Comparison of ENCODE assay signal across 15 cellular contexts in the genomic region with DNA sequence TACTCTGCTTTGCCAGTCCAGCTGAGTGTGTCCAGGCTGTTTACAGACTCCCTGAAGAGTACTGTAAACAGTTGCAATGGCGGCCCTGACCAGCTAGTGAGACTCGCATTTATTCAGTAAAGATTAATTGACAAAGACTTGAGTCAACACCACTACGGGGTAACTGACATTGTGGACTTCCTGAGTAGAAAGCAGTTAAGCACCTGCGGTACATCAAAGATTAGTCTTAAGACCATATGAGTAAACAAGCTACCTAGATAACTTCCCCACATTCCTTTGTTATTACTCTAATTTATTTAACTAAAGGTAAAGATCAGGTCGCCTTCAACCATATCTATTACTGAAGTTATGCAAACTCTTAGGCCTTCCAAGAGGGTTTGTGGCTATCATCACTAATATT. TPM values are rescaled to one million over a fixed set of nuclear protein-coding genes. Genes with fewer than 3 reads are reported as not detected.
DNase-seq lines count a peak whose midpoint lies in the region; ATAC-seq and TF ChIP-seq lines count a peak whose summit lies in the region.
"Had no signal": no experiment of that assay in that cellular context is flagged by ENCODE, and none has a peak within 500 bp of the region (broad histone marks: within the 10 kb centered on the region; RNA-seq: fewer than 3 reads in every experiment).

No MANE protein-coding gene starts in this region.

- intact Hi-C loops in HCT116 (cut with micrococcal nuclease), result no loop called here
- intact Hi-C loops in Panc1 (cut with micrococcal nuclease; ENCODE audit: unreplicated experiment), result no loop called here

- peak overlapping the region; percentile 68 for H3K4me2 ChIP-seq in HCT116 (ENCODE audit: low read length)

- H3K79me2 ChIP-seq in HCT116 (ENCODE audit: insufficient read depth, low read length), result no peaks in the 10 kb centered on the region

- H2AFZ ChIP-seq in HCT116 (ENCODE audit: low read depth, low read length, poor library complexity, severe bottlenecking), result no peak overlapping the region

- in situ Hi-C loops in Panc1 (cut with HindIII; ENCODE audit: low pct_unique_long_range_greater_than_20kb, low sequenced_read_pairs), result no loop called here

- TF ChIP-seq RAD21 in HCT116 (IDR thresholded peaks at IDR 0.05; ENCODE audit: low read depth), result no peak

- H3K4me1 ChIP-seq in HCT116 (ENCODE audit: control insufficient read depth in 1 of 2, insufficient read depth in 2 of 2, low read length in 2 of 2) (peaks cover 47 to 68% of the 10 kb centered on the region in 2 experiments), Panc1 (ENCODE audit: control insufficient read depth, insufficient read depth, low read length) (peaks cover 25% of the 10 kb centered on the region), foreskin keratinocyte (peaks cover 15% of the 10 kb centered on the region)
- H3K4me1 ChIP-seq: BE2C had no signal

- H3K9me2 ChIP-seq in HCT116 (ENCODE audit: insufficient read depth), result no peaks in the 10 kb centered on the region

- no peaks in the 10 kb centered on the region for H3K27me3 ChIP-seq in HCT116 (ENCODE audit: insufficient read depth, low read length)
- no peaks in the 10 kb centered on the region for H3K27me3 ChIP-seq in Panc1 (ENCODE audit: control insufficient read depth, insufficient read depth, low read length)
- no peaks in the 10 kb centered on the region for H3K27me3 ChIP-seq in foreskin keratinocyte
- H3K27me3 ChIP-seq: BE2C had no signal

- H3K27ac ChIP-seq in HCT116 (ENCODE audit: low read depth, low read length), result peak overlapping the region; percentile 40
- H3K27ac ChIP-seq in Panc1 (ENCODE audit: low read length), result peak overlapping the region; percentile 81
- no peak overlapping the region for H3K27ac ChIP-seq in foreskin keratinocyte
- H3K27ac ChIP-seq: C4-2B had no signal

- no peak for TF ChIP-seq CTCF in HCT116 (IDR thresholded peaks at IDR 0.05 in 2 of 3, conservative IDR thresholded peaks at IDR 0.05 in 1 of 3; ENCODE audit: borderline replicate concordance in 1 of 3, insufficient read depth in 1 of 3, low read depth in 2 of 3, low read length in 2 of 3)
- no peak for TF ChIP-seq CTCF in Panc1 (IDR thresholded peaks at IDR 0.05)
- no peak for TF ChIP-seq CTCF in foreskin keratinocyte (conservative IDR thresholded peaks at IDR 0.05)

- peaks cover 0 to 8% of the 10 kb centered on the region in 2 experiments; a peak in 2 of 4 replicates for H3K36me3 ChIP-seq in HCT116 (ENCODE audit: control insufficient read depth in 1 of 2, insufficient read depth in 2 of 2, low read length in 2 of 2)
- H3K36me3 ChIP-seq in Panc1 (ENCODE audit: control insufficient read depth, insufficient read depth, low read length), result no peaks in the 10 kb centered on the region

- no peak for DNase-seq in HCT116 (ENCODE audit: low read depth, low spot score)
- DNase-seq in Jurkat, Clone E6-1 (ENCODE audit: low read depth, low spot score), result peak; percentile 50
- DNase-seq in Panc1 (ENCODE audit: low read depth, low spot score), result no peak
- peak; percentile 27 to 34 for DNase-seq in foreskin keratinocyte
- no peak for DNase-seq in NK-92 (lab: John Stamatoyannopoulos, UW; ENCODE audit: unreplicated experiment)
- DNase-seq in SKM-1 treated with dmso at 0.1 percent for 144 hours (lab: John Stamatoyannopoulos, UW; ENCODE audit: unreplicated experiment), result no peak
- DNase-seq: BE2C; CD4-positive, alpha-beta memory T cell; DND-41; GDM1; GOT3; H9 had no signal

- CTCF ChIA-PET in HCT116 (lab: Charles Lee), result interaction anchor here (5.1 kb wide), 1 partner anchor 11 kb away, joined by 33 read pairs; no protein-coding TSS in a partner anchor
- CTCF ChIA-PET in Panc1 (lab: Charles Lee), result no interaction called here

- no peaks in the 10 kb centered on the region for H4K20me1 ChIP-seq in HCT116 (ENCODE audit: insufficient read depth)

- RAD21 ChIA-PET in HCT116 (lab: Charles Lee; ENCODE audit: low non-redundant PET in 1 of 2, low total read pairs in 2 of 2, uncharacterized antibody in 2 of 2, unreplicated experiment in 2 of 2), result no interaction called here

- H3K9ac ChIP-seq in HCT116 (ENCODE audit: low read length), result peak overlapping the region; percentile 33; the same call in 1 of the 2 replicates

- no peaks in the 10 kb centered on the region for H3K9me3 ChIP-seq in HCT116 (ENCODE audit: control insufficient read depth in 1 of 2, insufficient read depth in 1 of 2, low read depth in 1 of 2, low read length in 2 of 2)
- H3K9me3 ChIP-seq in Panc1 (ENCODE audit: control insufficient read depth, insufficient read depth, low read depth, low read length), result no peaks in the 10 kb centered on the region
- H3K9me3 ChIP-seq: BE2C had no signal

- BruUV-seq in HCT116 (replicated peaks; lab: Mats Ljungman, UMichigan) (no TSS peak), Panc1 (replicated peaks; lab: Mats Ljungman, UMichigan) (no TSS peak)

- POLR2A ChIA-PET in HCT116 (lab: Charles Lee), result interaction anchor here (1.0 to 4.5 kb wide), 3 partner anchors 9 to 13 kb away, joined by 4 to 19 read pairs (median 5); a partner anchor contains a TSS
- POLR2A ChIA-PET in Panc1 (lab: Charles Lee), result no interaction called here

- no peak for TF ChIP-seq POLR2A in HCT116 (IDR thresholded peaks at IDR 0.05; ENCODE audit: borderline replicate concordance, extremely low read depth, insufficient read depth, insufficient read length)

- H3K4me3 ChIP-seq in HCT116 (replicated peaks in 1 of 2; ENCODE audit: low read depth in 1 of 2, low read length in 2 of 2) (peak overlapping the region in 1 of 2 experiments; percentile 27; a peak in 2 of 4 replicates), Panc1 (ENCODE audit: low read depth in 2 of 2, low read length in 2 of 2) (no peak overlapping the region)
- no peak overlapping the region; the same call in 1 of the 2 replicates for H3K4me3 ChIP-seq in Jurkat, Clone E6-1 (ENCODE audit: low read length)

- ATAC-seq in HCT116, result peak; percentile 39
- ATAC-seq in Panc1, result peak; percentile 59
- no peak for ATAC-seq in foreskin keratinocyte
- ATAC-seq in GM21526 (IDR thresholded peaks at IDR 0.05; ENCODE audit: low FRiP score, unreplicated experiment), result no peak
- ATAC-seq: HepG2 had no signal

TF ChIP-seq in HCT116, 20 proteins besides CTCF, POLR2A, EP300 and RAD21:
- TF ChIP-seq JUND (IDR thresholded peaks at IDR 0.05) (peak; percentile 51; the same call in 1 of the 2 replicates), YY1 (IDR thresholded peaks at IDR 0.05; ENCODE audit: extremely low read depth, insufficient replicate concordance, low read depth, low read length) (peak; percentile 15), FOSL1 (IDR thresholded peaks at IDR 0.05; ENCODE audit: low read depth) (0 out of 2 replicates have a peak, but pooled peaks have one; percentile 19), CBX3 (IDR thresholded peaks at IDR 0.05; ENCODE audit: low read depth) (no peak)
TF ChIP-seq in HCT116: peak in this region for 3.

RNA-seq across cellular contexts. Expression of a gene that starts 12.6 kb away (rescaled TPM):
- total RNA-seq in HCT116 (2021; ENCODE audit: unreplicated experiment) (58.2 TPM), Panc1 (2021; ENCODE audit: unreplicated experiment) (77.7 TPM), foreskin keratinocyte (31.4 and 32.1 TPM in 2 replicates)
- polyA plus RNA-seq in HCT116 (2012), result 46.5 and 55.7 TPM in 2 replicates
- 71.1 TPM for polyA plus RNA-seq in Jurkat, Clone E6-1 (2012; ENCODE audit: insufficient read depth, insufficient read length)
- polyA plus RNA-seq in Panc1 (2012; ENCODE audit: insufficient read length), result 68.6 TPM
- polyA plus RNA-seq in foreskin keratinocyte, result 26.1 and 27.2 TPM in 2 replicates

RNA-seq across cellular contexts. Expression of a gene that starts 12.8 kb away (rescaled TPM):
- total RNA-seq in HCT116 (2021; ENCODE audit: unreplicated experiment), result 4,062 TPM
- polyA plus RNA-seq in HCT116 (2012), result 10,667 and 12,933 TPM in 2 replicates
- 4,737 TPM for polyA plus RNA-seq in Jurkat, Clone E6-1 (2012; ENCODE audit: insufficient read depth, insufficient read length)
- total RNA-seq in Panc1 (2021; ENCODE audit: unreplicated experiment), result 1,987 TPM
- 3,030 TPM for polyA plus RNA-seq in Panc1 (2012; ENCODE audit: insufficient read length)
- total RNA-seq in foreskin keratinocyte, result 4,093 and 4,126 TPM in 2 replicates
- 6,643 and 6,921 TPM in 2 replicates for polyA plus RNA-seq in foreskin keratinocyte

RNA-seq across cellular contexts. Expression of a gene that starts 17.9 kb away (rescaled TPM):
- total RNA-seq in HCT116 (2021; ENCODE audit: unreplicated experiment), result 1.9 TPM
- polyA plus RNA-seq in HCT116 (2012), result 0.52 and 1.3 TPM in 2 replicates
- polyA plus RNA-seq in Jurkat, Clone E6-1 (2012; ENCODE audit: insufficient read depth, insufficient read length), result 6.0 TPM
- total RNA-seq in Panc1 (2021; ENCODE audit: unreplicated experiment), result 6.0 TPM
- 6.4 TPM for polyA plus RNA-seq in Panc1 (2012; ENCODE audit: insufficient read length)
- 1.1 and 1.3 TPM in 2 replicates for total RNA-seq in foreskin keratinocyte
- 1.0 and 1.4 TPM in 2 replicates for polyA plus RNA-seq in foreskin keratinocyte

RNA-seq across cellular contexts. Expression of a gene that starts 30.0 kb away (rescaled TPM):
- total RNA-seq in HCT116 (2021; ENCODE audit: unreplicated experiment), result 90.6 TPM
- 60.4 and 68.7 TPM in 2 replicates for polyA plus RNA-seq in HCT116 (2012)
- polyA plus RNA-seq in Jurkat, Clone E6-1 (2012; ENCODE audit: insufficient read depth, insufficient read length), result 117 TPM
- 80.6 TPM for total RNA-seq in Panc1 (2021; ENCODE audit: unreplicated experiment)
- 80.7 TPM for polyA plus RNA-seq in Panc1 (2012; ENCODE audit: insufficient read length)
- total RNA-seq in foreskin keratinocyte, result 65.7 and 83.3 TPM in 2 replicates
- 73.1 and 79.0 TPM in 2 replicates for polyA plus RNA-seq in foreskin keratinocyte

RNA-seq across cellular contexts. Expression of a gene that starts 30.4 kb away (rescaled TPM):
- 90.5 TPM for total RNA-seq in HCT116 (2021; ENCODE audit: unreplicated experiment)
- polyA plus RNA-seq in HCT116 (2012), result 60.4 and 84.0 TPM in 2 replicates
- 218 TPM for polyA plus RNA-seq in Jurkat, Clone E6-1 (2012; ENCODE audit: insufficient read depth, insufficient read length)
- 101 TPM for total RNA-seq in Panc1 (2021; ENCODE audit: unreplicated experiment)
- polyA plus RNA-seq in Panc1 (2012; ENCODE audit: insufficient read length), result 127 TPM
- total RNA-seq in foreskin keratinocyte, result 76.8 and 89.5 TPM in 2 replicates
- 169 TPM in 2 replicates for polyA plus RNA-seq in foreskin keratinocyte

Comparison
In these comparisons a context has a peak if more than half of its experiments do, and no peak if none do; other contexts are left out.
1. ATAC-seq: peak in HCT116 (single experiment) and Panc1 (single experiment); none in foreskin keratinocyte (single experiment) and GM21526 (single experiment).
2. DNase-seq: peak in Jurkat, Clone E6-1 (single experiment) and foreskin keratinocyte (2 of 2); none in HCT116 (single experiment), Panc1 (single experiment), NK-92 (single experiment) and SKM-1 treated with dmso at 0.1 percent for 144 hours (single experiment).